Comparison of ENCODE assay signal across 10 cellular contexts in the genomic region with DNA sequence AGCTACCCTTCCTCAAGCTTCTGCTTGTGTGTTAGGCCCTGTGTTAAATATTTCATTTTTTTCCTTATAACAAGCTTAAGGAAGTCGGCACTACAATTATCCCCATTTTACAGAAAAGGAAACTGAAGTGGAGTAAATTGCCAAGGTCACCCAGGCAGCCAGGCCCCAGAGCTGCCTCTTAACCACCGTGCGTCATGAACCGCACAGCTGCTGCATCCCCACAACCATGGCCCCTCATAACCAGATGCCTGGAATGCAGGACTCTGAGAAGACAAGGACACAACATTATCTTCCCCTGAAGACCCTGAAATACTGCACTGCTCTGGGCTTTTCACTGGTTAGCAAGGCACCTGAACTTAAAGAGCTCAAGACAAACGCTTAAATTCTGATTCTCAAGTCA. TPM values are rescaled to one million over a fixed set of nuclear protein-coding genes. Genes with fewer than 3 reads are reported as not detected.
DNase-seq lines count a peak whose midpoint lies in the region; TF ChIP-seq lines count a peak whose summit lies in the region.
"Had no signal": no experiment of that assay in that cellular context is flagged by ENCODE, and none has a peak within 500 bp of the region (broad histone marks: within the 10 kb centered on the region; RNA-seq: fewer than 3 reads in every experiment).

No MANE protein-coding gene starts in this region.

- H2BK15ac ChIP-seq in H9 (ENCODE audit: low read depth, low read length) = no peak overlapping the region

- H3K18ac ChIP-seq in H9 (ENCODE audit: insufficient read length, low read depth, low read length) = no peak overlapping the region

- no peak overlapping the region for H4K8ac ChIP-seq in H9 (replicated peaks; ENCODE audit: insufficient read length, low read depth, low read length)

- no CpG with 5 or more reads among the region's 5 CpGs for WGBS in H9 (ENCODE audit: extremely low coverage, insufficient read length, low lambda C conversion rate)

- DNase-seq in H9 (no peak), MCF 10A (ENCODE audit: unreplicated experiment) (no peak), COLO668 (lab: John Stamatoyannopoulos, UW; ENCODE audit: unreplicated experiment) (no peak), ACHN (no peak)
- no peak for DNase-seq in activated naive CD4-positive, alpha-beta T cell (lab: John Stamatoyannopoulos, UW)
- DNase-seq: activated CD4-positive, CD25-positive, alpha-beta regulatory T cell treated with anti-CD3 and anti-CD28 coated beads, Interleukin-2, amount 50 U/mL, for 72 hours; stimulated activated CD4-positive, alpha-beta T cell treated with anti-CD3 and anti-CD28 coated beads, Interleukin-4, amount 100 ng/mL, for 1 hour; stimulated activated naive CD4-positive, alpha-beta T cell treated with Interleukin-2 at 50 U/mL for 16 hours had no signal

- H3K27me3 ChIP-seq in H9 (ENCODE audit: insufficient read depth, low read length) = no peaks in the 10 kb centered on the region
- H3K27me3 ChIP-seq in mucosa of rectum (ENCODE audit: control insufficient read depth in 2 of 2, insufficient read depth in 2 of 2, low read length in 2 of 2) = no peaks in the 10 kb centered on the region

- H4K5ac ChIP-seq in H9 (ENCODE audit: insufficient read length, low read depth, low read length) = no peak overlapping the region

- TF ChIP-seq CTCF in H9 (conservative IDR thresholded peaks at IDR 0.05) (no peak), MCF 10A (IDR thresholded peaks at IDR 0.05; ENCODE audit: unreplicated experiment) (no peak)

- H3K27me3 Mint-ChIP-seq in H9 (ENCODE audit: low read depth) (no peaks in the 10 kb centered on the region), MCF 10A (ENCODE audit: insufficient read depth, unreplicated experiment) (no peaks in the 10 kb centered on the region)

- H3K4me3 Mint-ChIP-seq in H9 (no peak overlapping the region), MCF 10A (ENCODE audit: unreplicated experiment) (no peak overlapping the region)

- BruUV-seq in MCF 10A (replicated peaks; lab: Mats Ljungman, UMichigan) = no TSS peak

- H3K79me2 ChIP-seq in H9 (ENCODE audit: insufficient read depth, low read length) = peaks cover 83% of the 10 kb centered on the region

- H3K79me1 ChIP-seq in H9 (ENCODE audit: insufficient read depth, low read depth, low read length, poor library complexity, severe bottlenecking) = peaks cover 11% of the 10 kb centered on the region

- H3K9me3 Mint-ChIP-seq in H9 (no peaks in the 10 kb centered on the region; a peak in 1 of 5 replicates), MCF 10A (ENCODE audit: unreplicated experiment) (no peaks in the 10 kb centered on the region)

- H3K14ac ChIP-seq in H9 (ENCODE audit: insufficient read depth, low read length) = no peak overlapping the region

- in situ Hi-C loops in ACHN (cut with HindIII; ENCODE audit: low pct_ligation_motif_present, low pct_unique_long_range_greater_than_20kb, low sequenced_read_pairs) = no loop called here

- CTCF ChIA-PET in MCF 10A (lab: Yijun Ruan, JAX) = interaction anchor here (0.5 to 3.4 kb wide), 4 partner anchors 79 to 448 kb away, joined by 3 to 17 read pairs (median 3); no protein-coding TSS in a partner anchor

- no peak overlapping the region for H3K4me2 ChIP-seq in H9 (ENCODE audit: insufficient read depth, insufficient read length, low read length)

- H3K9ac ChIP-seq in H9 (ENCODE audit: extremely low read depth, insufficient read length, low read length) = no peak overlapping the region
- no peak overlapping the region for H3K9ac ChIP-seq in mucosa of rectum (ENCODE audit: low read depth in 1 of 2, low read length in 2 of 2)

- H2BK12ac ChIP-seq in H9 (ENCODE audit: insufficient read length, low read depth, low read length) = no peak overlapping the region

- H3K23ac ChIP-seq in H9 (ENCODE audit: insufficient read length, low read depth, low read length) = no peak overlapping the region

- no peaks in the 10 kb centered on the region for H3K23me2 ChIP-seq in H9 (ENCODE audit: insufficient read length, low read depth, low read length, poor library complexity, severe bottlenecking)

- peaks cover 40% of the 10 kb centered on the region for H3K4me1 ChIP-seq in H9 (ENCODE audit: insufficient read depth, low read length)
- peaks cover 29 to 54% of the 10 kb centered on the region in 2 donors for H3K4me1 ChIP-seq in mucosa of rectum (ENCODE audit: control insufficient read depth in 2 of 2, insufficient read depth in 2 of 2, low read length in 2 of 2)

- H2AK5ac ChIP-seq in H9 (ENCODE audit: insufficient read length, low read length) = no peak overlapping the region

- no peak overlapping the region for H2BK120ac ChIP-seq in H9 (ENCODE audit: low read depth, low read length, poor library complexity, severe bottlenecking)

- H2BK20ac ChIP-seq in H9 (ENCODE audit: low read depth, low read length, poor library complexity, severe bottlenecking) = no peak overlapping the region

- H3K9me3 ChIP-seq in H9 (ENCODE audit: control insufficient read depth, low read depth, low read length) = no peaks in the 10 kb centered on the region
- no peaks in the 10 kb centered on the region for H3K9me3 ChIP-seq in mucosa of rectum (ENCODE audit: control insufficient read depth in 2 of 2, low read length in 2 of 2)

- H3K4me3 ChIP-seq in mucosa of rectum (ENCODE audit: low read length in 2 of 2) = no peak overlapping the region

- no peak overlapping the region for H3K4ac ChIP-seq in H9 (ENCODE audit: low read depth, low read length)

- H2BK5ac ChIP-seq in H9 (ENCODE audit: insufficient read length, low read length) = no peak overlapping the region

- no peak overlapping the region for H3K56ac ChIP-seq in H9 (ENCODE audit: insufficient read length, low read depth, low read length)

- H2AFZ ChIP-seq in H9 (ENCODE audit: low read length) = no peak overlapping the region

- H3K27ac ChIP-seq in H9 (ENCODE audit: insufficient read length, low read depth, low read length) (no peak overlapping the region), mucosa of rectum (ENCODE audit: low read depth in 2 of 2, low read length in 2 of 2) (peak overlapping the region; percentile 53 to 59), temporal lobe (ENCODE audit: low read depth, low read length) (peak overlapping the region; percentile 68)

- no peak overlapping the region for H3T11ph ChIP-seq in H9 (ENCODE audit: low read length)

- H3K36me3 Mint-ChIP-seq in H9 (ENCODE audit: insufficient read depth in 1 of 3, low read depth in 3 of 3) = peaks cover 7 to 27% (median 9%) of the 10 kb centered on the region in 3 experiments; a peak in 6 of 7 replicates
- H3K36me3 Mint-ChIP-seq in MCF 10A (ENCODE audit: insufficient read depth, unreplicated experiment) = peaks cover 9% of the 10 kb centered on the region

- peak overlapping the region in 2 of 3 experiments; percentile 46 to 88; a peak in 4 of 7 replicates for H3K27ac Mint-ChIP-seq in H9
- peak overlapping the region; percentile 59 for H3K27ac Mint-ChIP-seq in MCF 10A (ENCODE audit: low read depth, unreplicated experiment)

- POLR2A ChIA-PET in MCF 10A (lab: Yijun Ruan, JAX) = interaction anchor here (0.6 to 1.5 kb wide), 5 partner anchors 10 to 58 kb away, joined by 3 to 5 read pairs (median 4); partner anchors contain the start of gene LRIG1

- H4K20me1 ChIP-seq in H9 (ENCODE audit: control insufficient read depth, insufficient read depth, insufficient read length) = no peaks in the 10 kb centered on the region

- no peak overlapping the region for H4K91ac ChIP-seq in H9 (ENCODE audit: insufficient read length, low read depth, low read length)

- no peaks in the 10 kb centered on the region for H3K36me3 ChIP-seq in mucosa of rectum (ENCODE audit: control insufficient read depth in 2 of 2, insufficient read depth in 2 of 2, low read length in 2 of 2)

- intact Hi-C loops in MCF 10A (cut with micrococcal nuclease) = no loop called here

- H3K4me1 Mint-ChIP-seq in H9 (peaks cover 75 to 78% of the 10 kb centered on the region in 2 experiments), MCF 10A (ENCODE audit: insufficient read depth, unreplicated experiment) (peaks cover 24% of the 10 kb centered on the region)

RNA-seq across cellular contexts. Expression of gene LRIG1, which starts 14.6 kb away (rescaled TPM):
- total RNA-seq in H9 (2021) (63.3 and 70.3 TPM in 2 replicates), MCF 10A (2022) (15.2 and 17.2 TPM in 2 replicates), temporal lobe (41.3 TPM)
